Comparison of ENCODE assay signal across 9 cellular contexts in genomic region chr5:41433552-41434181, GRCh38.
A peak's percentile ranks its signal among the peaks of the same experiment; 100 is the strongest.
DNase-seq lines count a peak whose midpoint lies in the region; TF ChIP-seq lines count a peak whose summit lies in the region.
"Had no signal": no experiment of that assay in that cellular context is flagged by ENCODE, and none has a peak within 500 bp of the region (broad histone marks: within the 10 kb centered on the region; RNA-seq: fewer than 3 reads in every experiment).

No MANE protein-coding gene starts in this region.

- no peak overlapping the region for H3K4me3 Mint-ChIP-seq in activated T-cell treated with anti-CD3 and anti-CD28 coated beads, Interleukin-2, amount 50 U/mL, for 24 hours

- CTCF ChIA-PET in mammary epithelial cell (lab: Charles Lee; ENCODE audit: low non-redundant PET) = no interaction called here

- no peak overlapping the region for H4K12ac ChIP-seq in trophoblast cell (ENCODE audit: low read depth, low read length)

- H3K27ac Mint-ChIP-seq in activated T-cell treated with anti-CD3 and anti-CD28 coated beads, Interleukin-2, amount 50 U/mL, for 24 hours = no peak overlapping the region

- no peak overlapping the region for H4K91ac ChIP-seq in trophoblast cell (ENCODE audit: low read depth, low read length)

- H3K4me3 ChIP-seq in Karpas-422 (ENCODE audit: low read length) (no peak overlapping the region), mammary epithelial cell (replicated peaks in 1 of 3; ENCODE audit: insufficient read depth in 1 of 3, low read depth in 2 of 3, low read length in 3 of 3) (no peak overlapping the region), neural cell (ENCODE audit: low read length) (no peak overlapping the region), trophoblast cell (ENCODE audit: low read depth, low read length) (no peak overlapping the region)

- H3K9me3 ChIP-seq in Karpas-422 (ENCODE audit: low read length) = no peaks in the 10 kb centered on the region
- H3K9me3 ChIP-seq in mammary epithelial cell (replicated peaks; ENCODE audit: insufficient read depth, low read length) = no peaks in the 10 kb centered on the region
- no peaks in the 10 kb centered on the region for H3K9me3 ChIP-seq in neural cell (ENCODE audit: low read length)
- no peaks in the 10 kb centered on the region for H3K9me3 ChIP-seq in trophoblast cell (ENCODE audit: insufficient read depth, low read depth, low read length)

- H3K9ac ChIP-seq in Karpas-422 (ENCODE audit: low read length) = no peak overlapping the region
- no peak overlapping the region for H3K9ac ChIP-seq in mammary epithelial cell (ENCODE audit: insufficient read depth, low read length)
- no peak overlapping the region for H3K9ac ChIP-seq in neural cell (ENCODE audit: low read length)
- H3K9ac ChIP-seq in trophoblast cell (ENCODE audit: low read length) = no peak overlapping the region

- H3K27me3 ChIP-seq in Karpas-422 (ENCODE audit: low read length) (no peaks in the 10 kb centered on the region), mammary epithelial cell (ENCODE audit: insufficient read depth, low read length) (no peaks in the 10 kb centered on the region), neural cell (ENCODE audit: insufficient read depth, low read depth, low read length) (no peaks in the 10 kb centered on the region), trophoblast cell (ENCODE audit: insufficient read depth, low read length) (no peaks in the 10 kb centered on the region)

- TF ChIP-seq EP300 in neural cell (conservative IDR thresholded peaks at IDR 0.05; ENCODE audit: poor library complexity, severe bottlenecking) = no peak

- WGBS in mammary epithelial cell (ENCODE audit: low coverage, missing lambda C conversion rate) = 82% methylated on average over 4 of the region's 4 CpGs
- no CpG with 5 or more reads among the region's 4 CpGs for WGBS in trophoblast cell (ENCODE audit: extremely low coverage, insufficient coverage, insufficient read length)

- H2AK5ac ChIP-seq in trophoblast cell (ENCODE audit: low read length) = no peak overlapping the region

- in situ Hi-C loops in mammary epithelial cell (cut with MboI; ENCODE audit: low sequenced_read_pairs in 2 of 2) = no loop called here

- H4K20me1 ChIP-seq in Karpas-422 (ENCODE audit: insufficient read depth, low read depth, low read length) (no peaks in the 10 kb centered on the region), mammary epithelial cell (ENCODE audit: insufficient read depth, low read length) (no peaks in the 10 kb centered on the region), neural cell (ENCODE audit: insufficient read depth) (no peaks in the 10 kb centered on the region)

- H3K4me1 Mint-ChIP-seq in activated T-cell treated with anti-CD3 and anti-CD28 coated beads, Interleukin-2, amount 50 U/mL, for 24 hours (ENCODE audit: low read depth) = no peaks in the 10 kb centered on the region

- no peak overlapping the region for H3K14ac ChIP-seq in trophoblast cell (ENCODE audit: low read length)

- no peak overlapping the region for H3K23ac ChIP-seq in trophoblast cell (ENCODE audit: low read length)

- no peak overlapping the region for H2BK120ac ChIP-seq in trophoblast cell (ENCODE audit: insufficient read depth, low read length, poor library complexity)

- H3K27me3 Mint-ChIP-seq in activated T-cell treated with anti-CD3 and anti-CD28 coated beads, Interleukin-2, amount 50 U/mL, for 24 hours = no peaks in the 10 kb centered on the region

- no TSS peak for BruUV-seq in mammary epithelial cell (replicated peaks; lab: Mats Ljungman, UMichigan)

- H3K79me1 ChIP-seq in trophoblast cell (ENCODE audit: low read length) = no peaks in the 10 kb centered on the region

- H3K9me3 Mint-ChIP-seq in activated T-cell treated with anti-CD3 and anti-CD28 coated beads, Interleukin-2, amount 50 U/mL, for 24 hours = peaks cover 2% of the 10 kb centered on the region

- DNase-seq in GM10266 (ENCODE audit: extremely low spot score) (no peak), Karpas-422 (peak; percentile 52), mammary epithelial cell (no peak), trophoblast cell (no peak), amniotic stem cell (lab: John Stamatoyannopoulos, UW) (no peak)
- DNase-seq in activated T-cell treated with anti-CD3 and anti-CD28 coated beads, Interleukin-2, amount 50 U/mL, for 24 hours = no peak
- no peak for DNase-seq in activated CD4-positive, alpha-beta T cell treated with anti-CD3 and anti-CD28 coated beads for 1 hour
- DNase-seq: dermis blood vessel endothelial cell had no signal

- H3F3A ChIP-seq in neural cell (ENCODE audit: insufficient read depth, low read length, poor library complexity, severe bottlenecking) = no peaks in the 10 kb centered on the region

- H3K36me3 ChIP-seq in Karpas-422 (ENCODE audit: insufficient read depth, low read length) = no peaks in the 10 kb centered on the region
- H3K36me3 ChIP-seq in mammary epithelial cell (ENCODE audit: insufficient read depth, low read length) = no peaks in the 10 kb centered on the region
- H3K36me3 ChIP-seq in neural cell (ENCODE audit: insufficient read depth, low read length) = no peaks in the 10 kb centered on the region
- no peaks in the 10 kb centered on the region for H3K36me3 ChIP-seq in trophoblast cell (ENCODE audit: control insufficient read depth in 1 of 2, insufficient read depth in 2 of 2, low read length in 2 of 2)

- H3K79me2 ChIP-seq in Karpas-422 (ENCODE audit: low read length) (no peaks in the 10 kb centered on the region), mammary epithelial cell (ENCODE audit: insufficient read depth, low read length) (no peaks in the 10 kb centered on the region), neural cell (replicated peaks; ENCODE audit: insufficient read depth, low read length) (no peaks in the 10 kb centered on the region), trophoblast cell (ENCODE audit: control insufficient read depth, insufficient read depth, low read length, poor library complexity) (no peaks in the 10 kb centered on the region)

- TF ChIP-seq RAD21 in neural cell (conservative IDR thresholded peaks at IDR 0.05) = no peak

- H2AFZ ChIP-seq in Karpas-422 (ENCODE audit: low read length) (no peak overlapping the region), mammary epithelial cell (ENCODE audit: low read depth, low read length) (no peak overlapping the region), neural cell (ENCODE audit: low read depth, low read length) (no peak overlapping the region), trophoblast cell (ENCODE audit: insufficient read depth, low read length, poor library complexity) (no peak overlapping the region)

- H3K9me2 ChIP-seq in Karpas-422 (replicated peaks; ENCODE audit: insufficient read depth, low read length) (no peaks in the 10 kb centered on the region), neural cell (ENCODE audit: insufficient read depth, low read length) (no peaks in the 10 kb centered on the region)

- dilution Hi-C loops in mammary epithelial cell (cut with HindIII; ENCODE audit: low sequenced_read_pairs) = no loop called here

- H3K4me1 ChIP-seq in Karpas-422 (ENCODE audit: low read length) (no peaks in the 10 kb centered on the region), mammary epithelial cell (ENCODE audit: insufficient read depth, low read length) (no peaks in the 10 kb centered on the region), trophoblast cell (ENCODE audit: control insufficient read depth in 1 of 2, insufficient read depth in 2 of 2, low read length in 2 of 2) (no peaks in the 10 kb centered on the region)

- H2BK12ac ChIP-seq in trophoblast cell (ENCODE audit: low read length) = no peak overlapping the region

- no peak overlapping the region for H2BK5ac ChIP-seq in trophoblast cell (ENCODE audit: low read depth, low read length, poor library complexity)

- no peak overlapping the region for H3K4ac ChIP-seq in trophoblast cell (ENCODE audit: low read depth, low read length)

- peak; percentile 35 for TF ChIP-seq CTCF in GM10266 (IDR thresholded peaks at IDR 0.05; ENCODE audit: control insufficient read depth, insufficient read depth, low read depth, missing control alignments)
- peak; percentile 47 to 48 for TF ChIP-seq CTCF in mammary epithelial cell (conservative IDR thresholded peaks at IDR 0.05 in 1 of 2, IDR thresholded peaks at IDR 0.05 in 1 of 2; ENCODE audit: extremely low read depth in 1 of 2, insufficient read depth in 1 of 2, low read depth in 1 of 2, low read length in 2 of 2)
- TF ChIP-seq CTCF in neural cell (IDR thresholded peaks at IDR 0.05; ENCODE audit: poor library complexity, severe bottlenecking) = peak; percentile 61

- H4K8ac ChIP-seq in trophoblast cell (ENCODE audit: low read depth, low read length) = no peak overlapping the region

- intact Hi-C loops in mammary epithelial cell (cut with micrococcal nuclease) = no loop called here

- H3K4me2 ChIP-seq in Karpas-422 (ENCODE audit: low read depth, low read length, poor library complexity, severe bottlenecking) = no peak overlapping the region
- no peak overlapping the region for H3K4me2 ChIP-seq in mammary epithelial cell (ENCODE audit: insufficient read depth, low read depth, low read length)
- H3K4me2 ChIP-seq in neural cell (ENCODE audit: low read length) = no peak overlapping the region
- no peak overlapping the region for H3K4me2 ChIP-seq in trophoblast cell (ENCODE audit: low read length)

- H3K18ac ChIP-seq in trophoblast cell (ENCODE audit: low read length) = no peak overlapping the region

- H3K36me3 Mint-ChIP-seq in activated T-cell treated with anti-CD3 and anti-CD28 coated beads, Interleukin-2, amount 50 U/mL, for 24 hours (ENCODE audit: low read depth) = no peaks in the 10 kb centered on the region

- no peak overlapping the region for H3K27ac ChIP-seq in Karpas-422 (ENCODE audit: low read length)
- no peak overlapping the region for H3K27ac ChIP-seq in mammary epithelial cell (ENCODE audit: insufficient read depth, low read depth, low read length)
- H3K27ac ChIP-seq in neural cell (ENCODE audit: low read length) = no peak overlapping the region
- H3K27ac ChIP-seq in trophoblast cell (ENCODE audit: low read depth, low read length) = no peak overlapping the region
